ENCODE assay signal across 8 cellular contexts in the genomic region with DNA sequence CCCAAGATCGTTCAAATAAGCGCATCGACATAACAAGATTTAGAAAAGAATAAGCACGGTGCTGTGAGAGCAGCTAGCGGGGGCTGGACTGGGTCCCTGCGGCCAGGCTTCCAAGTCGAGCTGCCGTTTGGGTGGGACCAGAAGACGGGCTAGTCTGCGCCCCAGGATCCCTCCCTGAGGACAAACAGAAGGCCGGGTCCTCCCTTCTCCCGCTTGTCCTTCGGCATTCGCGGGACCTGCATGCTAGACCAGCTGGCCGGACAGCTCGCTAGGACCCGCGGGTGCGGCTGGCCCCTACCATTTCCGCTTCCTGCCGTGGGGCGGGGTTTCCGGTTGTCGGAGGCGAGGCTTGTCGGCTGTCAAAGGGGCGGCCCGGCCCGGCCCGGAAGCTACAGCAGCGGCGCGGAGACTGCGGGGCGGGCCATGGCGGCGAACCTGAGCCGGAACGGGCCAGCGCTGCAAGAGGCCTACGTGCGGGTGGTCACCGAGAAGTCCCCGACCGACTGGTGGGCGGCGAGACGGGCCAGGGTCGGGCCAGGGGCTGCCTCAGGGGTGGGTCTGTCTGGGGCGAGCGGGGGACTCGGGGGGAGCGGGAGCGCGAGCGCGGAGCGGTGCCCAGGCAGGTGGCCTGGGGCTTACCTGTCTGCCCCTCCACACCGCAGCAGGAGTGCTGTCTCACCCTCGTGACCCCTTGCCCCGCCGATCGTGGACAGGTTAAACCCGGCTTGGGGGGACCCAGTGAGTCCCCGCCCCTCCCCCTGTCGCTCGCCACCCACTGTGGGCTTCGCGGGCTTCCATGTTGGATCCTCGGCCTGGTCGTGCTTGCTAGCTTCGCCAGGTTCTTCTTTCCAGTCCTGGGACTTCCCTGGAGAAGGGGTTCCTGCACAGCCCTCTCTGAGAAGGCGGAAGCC. TPM values are rescaled to one million over a fixed set of nuclear protein-coding genes. Genes with fewer than 3 reads are reported as not detected.
DNase-seq lines count a peak whose midpoint lies in the region; ATAC-seq, FAIRE-seq and TF ChIP-seq lines count a peak whose summit lies in the region.

A gene (plus strand): TSS at position 388 of the 911 bp plus-strand sequence. CDS start 36 bp downstream, at position 424.

- peak within 1 kb of the TSS; percentile 94 for H3K4me3 ChIP-seq in AG04449 (ENCODE audit: low read depth, low read length)
- H3K4me3 ChIP-seq in kidney (ENCODE audit: low read length in 2 of 2) = peak within 1 kb of the TSS; percentile 90 to 97

- H3K4me1 ChIP-seq in kidney (ENCODE audit: control insufficient read depth in 1 of 2, insufficient read depth in 1 of 2, low read depth in 1 of 2, low read length in 2 of 2) = peaks cover 13 to 23% of the 10 kb centered on the region in 2 donors

- H3K36me3 ChIP-seq in kidney (ENCODE audit: control insufficient read depth in 1 of 2, insufficient read depth in 2 of 2, low read length in 2 of 2) = peaks cover under 1 to 4% of the 10 kb centered on the region in 2 donors

- DNase-seq in AG04449 (ENCODE audit: low read depth, low spot score) (no peak), NCI-H226 (peak; percentile 94), cerebellar cortex (ENCODE audit: low spot score) (peak; percentile 93), kidney (peak; percentile 98)
- peak; percentile 77 to 87 for DNase-seq in stimulated activated CD4-positive, alpha-beta T cell treated with anti-CD3 and anti-CD28 coated beads, Interleukin-15, amount 100 ng/mL, for 1 hour (ENCODE audit: low read depth in 1 of 2, low spot score in 1 of 2)

- H3K9me3 ChIP-seq in kidney (ENCODE audit: control insufficient read depth in 1 of 2, low read length in 2 of 2) = no peaks in the 10 kb centered on the region

- no peak for TF ChIP-seq CTCF in AG04449 (IDR thresholded peaks at IDR 0.05; ENCODE audit: insufficient read depth, low read length, missing control alignments)
- no peak for TF ChIP-seq CTCF in kidney (IDR thresholded peaks at IDR 0.05; ENCODE audit: borderline replicate concordance, extremely low read depth, insufficient read depth)

- H3K9ac ChIP-seq in kidney (ENCODE audit: low read length in 2 of 2) = peak within 1 kb of the TSS; percentile 90 to 95

- POLR2A ChIA-PET in AG04449 (lab: Yijun Ruan, JAX) = interaction anchor here (0.5 to 1.1 kb wide), 3 partner anchors 28 to 164 kb away, joined by 3 to 4 read pairs (median 3); no protein-coding TSS in a partner anchor

- CTCF ChIA-PET in AG04449 (lab: Yijun Ruan, JAX) = no interaction called here

- FAIRE-seq in kidney (lab: Jason Lieb, UNC) = no peak

- peak within 1 kb of the TSS; percentile 83 to 91 for H3K27ac ChIP-seq in kidney (ENCODE audit: low read depth in 2 of 2, low read length in 2 of 2)

- intact Hi-C loops in kidney (cut with DNase I) = no loop called here

- ATAC-seq in GM18868 (IDR thresholded peaks at IDR 0.05; ENCODE audit: unreplicated experiment) = peak; percentile 71
- ATAC-seq in HG03103 (IDR thresholded peaks at IDR 0.05; ENCODE audit: low read depth, unreplicated experiment) = peak; percentile 50
- peak; percentile 70 to 73 for ATAC-seq in activated CD4-positive, CD25-positive, alpha-beta regulatory T cell treated with anti-CD3 and anti-CD28 coated beads, Interleukin-2, amount 50 U/mL, for 24 hours

RNA-seq across cellular contexts. Expression of the gene that starts here (rescaled TPM):
- 103 TPM for total RNA-seq in kidney
- 85.9 TPM for polyA plus RNA-seq in kidney (ENCODE audit: insufficient read depth, low read depth, low replicate concordance)
